In the genomic region with DNA sequence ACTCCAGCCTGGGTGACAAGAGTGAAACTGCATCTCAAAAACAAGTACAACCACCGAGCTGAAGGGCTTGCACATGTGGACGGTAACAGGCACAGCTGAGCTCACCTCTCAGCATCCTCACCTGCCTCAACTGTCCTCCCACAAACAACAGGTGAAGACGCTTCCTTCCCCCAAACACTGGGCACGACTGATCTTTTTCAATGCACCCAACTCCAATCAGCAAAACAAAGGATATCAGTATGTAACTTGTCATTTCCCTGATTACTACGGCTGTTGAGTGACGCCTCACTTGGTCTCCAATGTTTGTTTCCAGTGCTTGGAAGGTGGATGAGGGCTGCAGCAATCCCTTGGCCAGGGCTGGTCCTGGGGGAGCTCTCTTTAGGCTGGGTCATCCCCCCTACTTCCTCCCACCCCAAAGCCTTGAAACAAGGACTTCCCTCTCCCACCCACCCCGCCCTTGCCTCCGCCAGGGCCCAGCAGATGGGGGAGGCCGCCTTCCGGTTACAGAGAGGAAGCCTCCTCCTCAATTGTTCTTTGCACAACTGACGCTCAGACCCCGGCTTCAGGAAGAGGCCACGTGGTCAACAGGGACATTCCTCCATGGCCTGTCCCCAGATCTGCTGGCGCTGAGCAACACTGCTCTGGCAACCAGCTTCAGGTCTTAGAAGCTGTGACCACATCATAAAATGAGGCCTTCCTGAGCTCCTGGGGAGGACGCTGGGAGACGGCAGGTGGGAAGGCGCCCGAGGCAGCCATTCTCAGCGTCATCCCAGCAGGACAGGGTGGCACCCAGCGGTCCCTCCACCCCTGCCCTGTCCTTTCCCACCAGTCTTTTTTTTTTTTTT, we compare ENCODE assay signal across 7 cellular contexts. TPM values are rescaled to one million over a fixed set of nuclear protein-coding genes. Genes with fewer than 3 reads are reported as not detected.
A peak's percentile ranks its signal among the peaks of the same experiment; 100 is the strongest.
DNase-seq lines count a peak whose midpoint lies in the region; ATAC-seq lines count a peak whose summit lies in the region.

No MANE protein-coding gene starts in this region.

- peak; percentile 98 for DNase-seq in Kasumi-1 (lab: John Stamatoyannopoulos, UW)
- no peak for DNase-seq in activated T-cell treated with anti-CD3 and anti-CD28 coated beads, Interleukin-2, amount 50 U/mL, for 4 hours
- DNase-seq in islet precursor cell = peak; percentile 45
- no peak for DNase-seq in SHP77 treated with DMSO at 0.1 percent for 48 hours (lab: John Stamatoyannopoulos, UW)

- H3K27ac ChIP-seq in thymus (ENCODE audit: low read depth) = peak overlapping the region; percentile 98

- peak overlapping the region; percentile 47 for H3K4me3 ChIP-seq in thymus (ENCODE audit: low read length)

- no peaks in the 10 kb centered on the region for H3K27me3 Mint-ChIP-seq in activated T-cell treated with anti-CD3 and anti-CD28 coated beads, Interleukin-2, amount 50 U/mL, for 4 hours (ENCODE audit: low read depth)

- peaks cover 3% of the 10 kb centered on the region for H3K36me3 Mint-ChIP-seq in activated T-cell treated with anti-CD3 and anti-CD28 coated beads, Interleukin-2, amount 50 U/mL, for 4 hours (ENCODE audit: insufficient read depth)

- peak overlapping the region; percentile 88 for H3K4me3 Mint-ChIP-seq in activated T-cell treated with anti-CD3 and anti-CD28 coated beads, Interleukin-2, amount 50 U/mL, for 4 hours

- no peaks in the 10 kb centered on the region for H3K9me3 Mint-ChIP-seq in activated T-cell treated with anti-CD3 and anti-CD28 coated beads, Interleukin-2, amount 50 U/mL, for 4 hours

- peaks cover 38% of the 10 kb centered on the region for H3K4me1 ChIP-seq in thymus (ENCODE audit: control insufficient read depth, insufficient read depth, low read length)

- H3K27me3 ChIP-seq in thymus (ENCODE audit: control insufficient read depth, insufficient read depth) = no peaks in the 10 kb centered on the region

- peaks cover 67% of the 10 kb centered on the region for H3K4me1 Mint-ChIP-seq in activated T-cell treated with anti-CD3 and anti-CD28 coated beads, Interleukin-2, amount 50 U/mL, for 4 hours (ENCODE audit: low read depth)

- peak in 1 of 2 donors; percentile 6 for ATAC-seq in activated T-cell treated with anti-CD3 and anti-CD28 coated beads, Interleukin-2, amount 50 U/mL, for 4 hours
- no peak for ATAC-seq in GM21825 (IDR thresholded peaks at IDR 0.05; ENCODE audit: unreplicated experiment)
- ATAC-seq in HG03025 (IDR thresholded peaks at IDR 0.05; ENCODE audit: low FRiP score, unreplicated experiment) = no peak

- no peaks in the 10 kb centered on the region for H3K9me3 ChIP-seq in thymus (ENCODE audit: control insufficient read depth)

- WGBS in thymus = 8% methylated on average over 20 of the region's 20 CpGs

- peaks cover 17% of the 10 kb centered on the region for H3K36me3 ChIP-seq in thymus (ENCODE audit: control insufficient read depth, insufficient read depth)

RNA-seq across cellular contexts. Expression of gene FAM78A, which starts 5.9 kb away (rescaled TPM):
- total RNA-seq in activated T-cell treated with anti-CD3 and anti-CD28 coated beads, Interleukin-2, amount 50 U/mL, for 4 hours = 10 to 100 TPM; 24.1 to 31.3 (median 29.8) TPM
- 28.2 TPM for polyA plus RNA-seq in thymus

RNA-seq across cellular contexts. Expression of gene PLPP7, which starts 19.1 kb away (rescaled TPM):
- not detected for total RNA-seq in activated T-cell treated with anti-CD3 and anti-CD28 coated beads, Interleukin-2, amount 50 U/mL, for 4 hours
- polyA plus RNA-seq in thymus = 0.96 TPM

Comparison
In these comparisons a context has a peak if more than half of its experiments do, and no peak if none do; other contexts are left out.
1. DNase-seq: peak in Kasumi-1 (2 of 2) and islet precursor cell (single experiment); none in activated T-cell treated with anti-CD3 and anti-CD28 coated beads, Interleukin-2, amount 50 U/mL, for 4 hours (single experiment) and SHP77 treated with DMSO at 0.1 percent for 48 hours (single experiment).